ENCODE assay signal across 8 cellular contexts in genomic region chr21:45109831-45110492, GRCh38. TPM values are rescaled to one million over a fixed set of nuclear protein-coding genes. Genes with fewer than 3 reads are reported as not detected.
DNase-seq lines count a peak whose midpoint lies in the region; ATAC-seq, FAIRE-seq and TF ChIP-seq lines count a peak whose summit lies in the region.

No MANE protein-coding gene starts in this region.

- peaks cover 5% of the 10 kb centered on the region; the same call in 1 of the 2 replicates for H3K79me2 ChIP-seq in GM23338 (replicated peaks; ENCODE audit: insufficient read depth)

- H3K4me1 Mint-ChIP-seq in activated naive CD8-positive, alpha-beta T cell (ENCODE audit: low read depth), result peaks cover 72% of the 10 kb centered on the region
- no peaks in the 10 kb centered on the region for H3K4me1 Mint-ChIP-seq in GM23338

- H3K9me3 Mint-ChIP-seq in activated naive CD8-positive, alpha-beta T cell (ENCODE audit: low read depth), result no peaks in the 10 kb centered on the region
- no peaks in the 10 kb centered on the region for H3K9me3 Mint-ChIP-seq in GM23338

- no peaks in the 10 kb centered on the region for H3K27me3 ChIP-seq in GM23338 (ENCODE audit: insufficient read depth)
- H3K27me3 ChIP-seq in WERI-Rb-1 (ENCODE audit: insufficient read depth, low read depth, severe bottlenecking), result no peaks in the 10 kb centered on the region

- H3F3A ChIP-seq in GM23338 (replicated peaks; ENCODE audit: low read depth), result no peaks in the 10 kb centered on the region

- CTCF ChIA-PET in HEK293 (lab: Yijun Ruan, JAX), result interaction anchor here (0.6 to 1.8 kb wide), 3 partner anchors 9 to 28 kb away, joined by 3 to 4 read pairs (median 4); no protein-coding TSS in a partner anchor

- TF ChIP-seq CTCF in HEK293 (tag by site-specific recombination; IDR thresholded peaks at IDR 0.05) (no peak), NB4 (IDR thresholded peaks at IDR 0.05; ENCODE audit: low read depth, low read length) (no peak), GM23338 (conservative IDR thresholded peaks at IDR 0.05; ENCODE audit: low read depth in 2 of 2) (no peak), WERI-Rb-1 (IDR thresholded peaks at IDR 0.05; ENCODE audit: low read depth, low read length) (no peak)

- H2AFZ ChIP-seq in GM23338, result no peak overlapping the region

- H3K9me2 ChIP-seq in GM23338 (ENCODE audit: insufficient read depth), result no peaks in the 10 kb centered on the region

- H3K4me2 ChIP-seq in GM23338, result no peak overlapping the region

- POLR2A ChIA-PET in HEK293 (lab: Yijun Ruan, JAX), result no interaction called here

- no peak overlapping the region for H3K27ac ChIP-seq in HEK293 (ENCODE audit: extremely low read depth, low read depth, low read length)
- H3K27ac ChIP-seq in GM23338 (ENCODE audit: low read depth), result no peak overlapping the region; the same call in 1 of the 2 replicates
- no peak overlapping the region for H3K27ac ChIP-seq in WERI-Rb-1

- DNase-seq in GM18507 (ENCODE audit: extremely low spot score, insufficient read length, low read depth) (peak; percentile 65), NB4 (ENCODE audit: low read depth) (peak; percentile 91), putamen (ENCODE audit: low spot score) (peak; percentile 39), GM23338 (ENCODE audit: low spot score) (no peak), NCI-H1105 treated with DMSO at 0.1 percent for 48 hours (lab: John Stamatoyannopoulos, UW) (no peak), WERI-Rb-1 (no peak)

- H3K27ac Mint-ChIP-seq in activated naive CD8-positive, alpha-beta T cell, result peak overlapping the region; percentile 90
- H3K27ac Mint-ChIP-seq in GM23338, result no peak overlapping the region

- H3K4me3 ChIP-seq in HEK293 (ENCODE audit: low read depth, low read length) (no peak overlapping the region), NB4 (ENCODE audit: low read depth, low read length) (peak overlapping the region; percentile 42), GM23338 (no peak overlapping the region), WERI-Rb-1 (ENCODE audit: low read depth, low read length) (no peak overlapping the region)

- TF ChIP-seq POLR2A in NB4 (IDR thresholded peaks at IDR 0.05; ENCODE audit: extremely low read depth, insufficient read length), result no peak

- H3K4me3 Mint-ChIP-seq in activated naive CD8-positive, alpha-beta T cell, result peak overlapping the region; percentile 79
- no peak overlapping the region for H3K4me3 Mint-ChIP-seq in GM23338

- H3K36me3 Mint-ChIP-seq in activated naive CD8-positive, alpha-beta T cell, result peaks cover 4% of the 10 kb centered on the region
- no peaks in the 10 kb centered on the region for H3K36me3 Mint-ChIP-seq in GM23338 (ENCODE audit: low read depth)

- H3K9me3 ChIP-seq in HEK293 (ENCODE audit: control insufficient read depth, insufficient read depth, low read depth, low read length) (no peaks in the 10 kb centered on the region), WERI-Rb-1 (ENCODE audit: severe bottlenecking) (no peaks in the 10 kb centered on the region)

- ATAC-seq in GM23338, result no peak

- peaks cover 14% of the 10 kb centered on the region; the same call in 1 of the 2 replicates for H3K4me1 ChIP-seq in HEK293 (ENCODE audit: control insufficient read depth, insufficient read depth, low read length)
- H3K4me1 ChIP-seq in GM23338 (ENCODE audit: insufficient read depth), result no peaks in the 10 kb centered on the region

- peaks cover under 1% of the 10 kb centered on the region for H4K20me1 ChIP-seq in GM23338 (replicated peaks; ENCODE audit: insufficient read depth)

- FAIRE-seq in GM18507 (lab: Jason Lieb, UNC), result peak; percentile 95

- H3K27me3 Mint-ChIP-seq in activated naive CD8-positive, alpha-beta T cell, result no peaks in the 10 kb centered on the region
- H3K27me3 Mint-ChIP-seq in GM23338 (ENCODE audit: insufficient read depth, low read depth, poor library complexity), result peaks cover 1% of the 10 kb centered on the region

- H3K36me3 ChIP-seq in HEK293 (ENCODE audit: control insufficient read depth in 2 of 2, insufficient read depth in 1 of 2, low read length in 2 of 2) (no peaks in the 10 kb centered on the region), GM23338 (ENCODE audit: insufficient read depth) (no peaks in the 10 kb centered on the region), WERI-Rb-1 (no peaks in the 10 kb centered on the region; the same call in 1 of the 2 replicates)

TF ChIP-seq in HEK293, 187 proteins besides CTCF, POLR2A, EP300 and RAD21:
- TF ChIP-seq ZNF791 (tag by site-specific recombination; IDR thresholded peaks at IDR 0.05), result no peak
- TF ChIP-seq ZNF596 (tag by site-specific recombination; IDR thresholded peaks at IDR 0.05), result no peak
- no peak for TF ChIP-seq TRIM28 (IDR thresholded peaks at IDR 0.05; ENCODE audit: borderline replicate concordance, low read length)
- TF ChIP-seq, protein P1, sequence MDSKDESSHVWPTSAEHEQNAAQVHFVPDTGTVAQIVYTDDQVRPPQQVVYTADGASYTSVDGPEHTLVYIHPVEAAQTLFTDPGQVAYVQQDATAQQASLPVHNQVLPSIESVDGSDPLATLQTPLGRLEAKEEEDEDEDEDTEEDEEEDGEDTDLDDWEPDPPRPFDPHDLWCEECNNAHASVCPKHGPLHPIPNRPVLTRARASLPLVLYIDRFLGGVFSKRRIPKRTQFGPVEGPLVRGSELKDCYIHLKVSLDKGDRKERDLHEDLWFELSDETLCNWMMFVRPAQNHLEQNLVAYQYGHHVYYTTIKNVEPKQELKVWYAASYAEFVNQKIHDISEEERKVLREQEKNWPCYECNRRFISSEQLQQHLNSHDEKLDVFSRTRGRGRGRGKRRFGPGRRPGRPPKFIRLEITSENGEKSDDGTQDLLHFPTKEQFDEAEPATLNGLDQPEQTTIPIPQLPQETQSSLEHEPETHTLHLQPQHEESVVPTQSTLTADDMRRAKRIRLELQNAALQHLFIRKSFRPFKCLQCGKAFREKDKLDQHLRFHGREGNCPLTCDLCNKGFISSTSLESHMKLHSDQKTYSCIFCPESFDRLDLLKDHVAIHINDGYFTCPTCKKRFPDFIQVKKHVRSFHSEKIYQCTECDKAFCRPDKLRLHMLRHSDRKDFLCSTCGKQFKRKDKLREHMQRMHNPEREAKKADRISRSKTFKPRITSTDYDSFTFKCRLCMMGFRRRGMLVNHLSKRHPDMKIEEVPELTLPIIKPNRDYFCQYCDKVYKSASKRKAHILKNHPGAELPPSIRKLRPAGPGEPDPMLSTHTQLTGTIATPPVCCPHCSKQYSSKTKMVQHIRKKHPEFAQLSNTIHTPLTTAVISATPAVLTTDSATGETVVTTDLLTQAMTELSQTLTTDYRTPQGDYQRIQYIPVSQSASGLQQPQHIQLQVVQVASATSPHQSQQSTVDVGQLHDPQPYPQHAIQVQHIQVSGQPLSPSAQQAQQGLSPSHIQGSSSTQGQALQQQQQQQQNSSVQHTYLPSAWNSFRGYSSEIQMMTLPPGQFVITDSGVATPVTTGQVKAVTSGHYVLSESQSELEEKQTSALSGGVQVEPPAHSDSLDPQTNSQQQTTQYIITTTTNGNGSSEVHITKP (tag by site-specific recombination; IDR thresholded peaks at IDR 0.05), result peak; percentile 92

TF ChIP-seq in GM23338, 12 proteins besides CTCF, POLR2A, EP300 and RAD21:
- TF ChIP-seq POLR2AphosphoS5 (IDR thresholded peaks at IDR 0.05; ENCODE audit: low read depth), result no peak
- TF ChIP-seq CREB1 (CRISPR knock-in tag; IDR thresholded peaks at IDR 0.05; ENCODE audit: low read depth), result no peak

RNA-seq across cellular contexts. Expression of gene ADARB1, which starts 35.6 kb away (rescaled TPM):
- total RNA-seq in GM23338 (2014; rRNA removed; shearing (Covaris generic)), result 6.3 and 14.8 TPM in 2 replicates
- 4.8 and 7.4 TPM in 2 replicates for polyA plus RNA-seq in GM23338 (2016; fragmentation: Nextera tagmentation; extraction: Ambion mirVana)

Comparison
In these comparisons a context has a peak if more than half of its experiments do, and no peak if none do; other contexts are left out.
1. DNase-seq: peak in GM18507 (single experiment), NB4 (single experiment) and putamen (single experiment); none in GM23338 (single experiment), NCI-H1105 treated with DMSO at 0.1 percent for 48 hours (single experiment) and WERI-Rb-1 (single experiment).